ENCODE assay signal across 8 cellular contexts in the genomic region with DNA sequence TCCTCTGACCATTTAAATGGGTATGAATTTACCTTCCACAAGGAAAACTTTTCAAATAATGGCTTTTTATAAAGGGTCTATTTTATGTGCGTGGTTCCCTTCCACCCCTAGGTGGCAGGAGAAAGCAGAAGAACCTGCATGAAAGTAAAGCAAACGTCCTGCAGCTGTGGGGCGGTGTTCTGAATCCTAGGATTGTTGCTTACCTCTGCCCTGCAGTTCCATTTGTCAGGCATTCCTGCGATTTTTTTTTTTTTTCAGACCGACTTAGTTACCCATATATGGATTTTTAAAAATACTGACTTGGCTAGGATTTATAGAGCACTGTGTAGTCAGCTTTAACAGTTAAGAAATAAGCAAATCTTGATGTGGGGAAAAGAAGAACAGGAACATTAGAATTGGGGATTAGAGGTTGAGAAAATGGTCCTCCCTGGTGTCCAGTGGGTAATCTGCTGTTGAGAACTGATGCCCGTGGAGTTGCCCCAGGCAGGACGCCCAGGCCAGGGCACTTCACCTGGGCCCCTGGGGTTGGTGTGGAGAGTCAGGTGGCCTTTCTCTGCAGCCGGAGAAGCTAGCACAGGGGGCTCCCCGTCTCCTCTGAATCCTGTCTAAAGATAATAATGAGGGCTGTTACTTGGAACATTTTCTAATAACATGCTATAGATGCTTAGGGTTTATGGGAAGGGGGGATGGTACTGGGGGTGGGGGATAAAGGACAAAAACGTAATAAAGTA. TPM values are rescaled to one million over a fixed set of nuclear protein-coding genes. Genes with fewer than 3 reads are reported as not detected.
DNase-seq lines count a peak whose midpoint lies in the region; ATAC-seq and TF ChIP-seq lines count a peak whose summit lies in the region.

No MANE protein-coding gene starts in this region.

- POLR2A ChIA-PET in HEK293 (lab: Yijun Ruan, JAX) = interaction anchor here (0.5 to 2.8 kb wide), 6 partner anchors 8 to 140 kb away, joined by 3 to 11 read pairs (median 4); a partner anchor contains a TSS

- peaks cover 55% of the 10 kb centered on the region for H3K4me1 Mint-ChIP-seq in neural crest cell

- CTCF ChIA-PET in HEK293 (lab: Yijun Ruan, JAX) = interaction anchor here (0.6 to 2.7 kb wide), 38 partner anchors 8 to 1310 kb away, joined by 3 to 17 read pairs (median 4); a partner anchor contains a TSS

- DNase-seq in NCI-H446 treated with DMSO at 0.1 percent for 48 hours (lab: John Stamatoyannopoulos, UW) (peak; percentile 30), fibroblast of mammary gland (ENCODE audit: low read depth) (peak; percentile 84), neural crest cell (ENCODE audit: low read depth, low spot score) (peak; percentile 48)
- DNase-seq in activated CD8-positive, alpha-beta memory T cell treated with anti-CD3 and anti-CD28 coated beads, Interleukin-2, amount 50 U/mL, for 24 hours (ENCODE audit: extremely low read depth) = peak; percentile 20

- H3K9me2 ChIP-seq in DOHH2 (replicated peaks; ENCODE audit: control insufficient read depth, low read length) = no peaks in the 10 kb centered on the region

- peaks cover 15% of the 10 kb centered on the region for H3F3A ChIP-seq in DOHH2 (ENCODE audit: control insufficient read depth, insufficient read depth)

- H3K27ac Mint-ChIP-seq in neural crest cell (ENCODE audit: unreplicated experiment) = peak overlapping the region; percentile 39

- no peak overlapping the region for H3K4me2 ChIP-seq in DOHH2 (ENCODE audit: low read length)

- no peaks in the 10 kb centered on the region for H3K9me3 Mint-ChIP-seq in neural crest cell

- H3K9me3 ChIP-seq in DOHH2 (ENCODE audit: control insufficient read depth, insufficient read depth, low read length) (no peaks in the 10 kb centered on the region), HEK293 (ENCODE audit: control insufficient read depth, insufficient read depth, low read depth, low read length) (no peaks in the 10 kb centered on the region)

- TF ChIP-seq CTCF in DOHH2 (IDR thresholded peaks at IDR 0.05; ENCODE audit: low read depth, low read length, poor library complexity, severe bottlenecking) (peak; percentile 91), HEK293 (tag by site-specific recombination; IDR thresholded peaks at IDR 0.05) (peak; percentile 84), fibroblast of mammary gland (conservative IDR thresholded peaks at IDR 0.05; ENCODE audit: control insufficient read depth, insufficient read depth, low read depth, low read length) (peak; percentile 94), neural crest cell (conservative IDR thresholded peaks at IDR 0.05) (peak; percentile 92)

- H3K79me2 ChIP-seq in DOHH2 (ENCODE audit: control insufficient read depth, low read length) = peaks cover 95% of the 10 kb centered on the region

- peaks cover 2% of the 10 kb centered on the region for H3K36me3 Mint-ChIP-seq in neural crest cell (ENCODE audit: low read depth)

- H3K27me3 Mint-ChIP-seq in neural crest cell (ENCODE audit: low read depth) = no peaks in the 10 kb centered on the region

- H3K4me3 ChIP-seq in DOHH2 (ENCODE audit: low read length) (no peak overlapping the region), HEK293 (ENCODE audit: low read depth, low read length) (no peak overlapping the region), fibroblast of mammary gland (ENCODE audit: control insufficient read depth, low read depth, low read length) (no peak overlapping the region)

- peaks cover 24% of the 10 kb centered on the region for H4K20me1 ChIP-seq in DOHH2 (ENCODE audit: control insufficient read depth, insufficient read depth, low read depth, low read length)

- H3K4me3 Mint-ChIP-seq in neural crest cell = no peak overlapping the region

- no peak overlapping the region for H3K27ac ChIP-seq in DOHH2 (ENCODE audit: low read depth, low read length)
- no peak overlapping the region for H3K27ac ChIP-seq in HEK293 (ENCODE audit: extremely low read depth, low read depth, low read length)
- H3K27ac ChIP-seq in temporal lobe (ENCODE audit: low read depth, low read length) = peak overlapping the region; percentile 13

- H3K4me1 ChIP-seq in DOHH2 (ENCODE audit: control insufficient read depth, low read length) (peaks cover 40% of the 10 kb centered on the region), HEK293 (ENCODE audit: control insufficient read depth, insufficient read depth, low read length) (peaks cover 13% of the 10 kb centered on the region)

- no peaks in the 10 kb centered on the region for H3K27me3 ChIP-seq in DOHH2 (ENCODE audit: control insufficient read depth, low read length)

- no peak for ATAC-seq in HG03439 (IDR thresholded peaks at IDR 0.05; ENCODE audit: unreplicated experiment)

- H3K36me3 ChIP-seq in DOHH2 (ENCODE audit: control insufficient read depth, low read length) (peaks cover 40% of the 10 kb centered on the region), HEK293 (ENCODE audit: control insufficient read depth in 2 of 2, insufficient read depth in 1 of 2, low read length in 2 of 2) (peaks cover 5 to 34% of the 10 kb centered on the region in 2 experiments)

TF ChIP-seq in HEK293, 187 proteins besides CTCF, POLR2A, EP300 and RAD21 (continues in another document):
- TF ChIP-seq ZNF585B (tag by site-specific recombination; IDR thresholded peaks at IDR 0.05) (no peak), ZNF146 (tag by site-specific recombination; IDR thresholded peaks at IDR 0.05) (no peak), ZNF558 (tag by site-specific recombination; IDR thresholded peaks at IDR 0.05) (no peak), ZNF112 (tag by site-specific recombination; IDR thresholded peaks at IDR 0.05) (no peak), ZNF366 (tag by site-specific recombination; conservative IDR thresholded peaks at IDR 0.05) (0 out of 2 replicates have a peak, but pooled peaks have one; percentile 3), ZNF654 (tag by site-specific recombination; IDR thresholded peaks at IDR 0.05; ENCODE audit: low read depth) (peak; percentile 72), ZNF10 (tag by site-specific recombination; IDR thresholded peaks at IDR 0.05) (0 out of 2 replicates have a peak, but pooled peaks have one; percentile 4), YY2 (tag by site-specific recombination; IDR thresholded peaks at IDR 0.05) (no peak), KLF1 (tag by site-specific recombination; IDR thresholded peaks at IDR 0.05) (no peak)
- TF ChIP-seq, protein P1, sequence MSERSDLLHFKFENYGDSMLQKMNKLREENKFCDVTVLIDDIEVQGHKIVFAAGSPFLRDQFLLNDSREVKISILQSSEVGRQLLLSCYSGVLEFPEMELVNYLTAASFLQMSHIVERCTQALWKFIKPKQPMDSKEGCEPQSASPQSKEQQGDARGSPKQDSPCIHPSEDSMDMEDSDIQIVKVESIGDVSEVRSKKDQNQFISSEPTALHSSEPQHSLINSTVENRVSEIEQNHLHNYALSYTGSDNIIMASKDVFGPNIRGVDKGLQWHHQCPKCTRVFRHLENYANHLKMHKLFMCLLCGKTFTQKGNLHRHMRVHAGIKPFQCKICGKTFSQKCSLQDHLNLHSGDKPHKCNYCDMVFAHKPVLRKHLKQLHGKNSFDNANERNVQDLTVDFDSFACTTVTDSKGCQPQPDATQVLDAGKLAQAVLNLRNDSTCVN (tag by site-specific recombination; optimal IDR thresholded peaks at IDR 0.05) = no peak
- TF ChIP-seq, protein P2, sequence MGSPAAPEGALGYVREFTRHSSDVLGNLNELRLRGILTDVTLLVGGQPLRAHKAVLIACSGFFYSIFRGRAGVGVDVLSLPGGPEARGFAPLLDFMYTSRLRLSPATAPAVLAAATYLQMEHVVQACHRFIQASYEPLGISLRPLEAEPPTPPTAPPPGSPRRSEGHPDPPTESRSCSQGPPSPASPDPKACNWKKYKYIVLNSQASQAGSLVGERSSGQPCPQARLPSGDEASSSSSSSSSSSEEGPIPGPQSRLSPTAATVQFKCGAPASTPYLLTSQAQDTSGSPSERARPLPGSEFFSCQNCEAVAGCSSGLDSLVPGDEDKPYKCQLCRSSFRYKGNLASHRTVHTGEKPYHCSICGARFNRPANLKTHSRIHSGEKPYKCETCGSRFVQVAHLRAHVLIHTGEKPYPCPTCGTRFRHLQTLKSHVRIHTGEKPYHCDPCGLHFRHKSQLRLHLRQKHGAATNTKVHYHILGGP (tag by site-specific recombination; IDR thresholded peaks at IDR 0.05) = no peak
- TF ChIP-seq, protein P3, sequence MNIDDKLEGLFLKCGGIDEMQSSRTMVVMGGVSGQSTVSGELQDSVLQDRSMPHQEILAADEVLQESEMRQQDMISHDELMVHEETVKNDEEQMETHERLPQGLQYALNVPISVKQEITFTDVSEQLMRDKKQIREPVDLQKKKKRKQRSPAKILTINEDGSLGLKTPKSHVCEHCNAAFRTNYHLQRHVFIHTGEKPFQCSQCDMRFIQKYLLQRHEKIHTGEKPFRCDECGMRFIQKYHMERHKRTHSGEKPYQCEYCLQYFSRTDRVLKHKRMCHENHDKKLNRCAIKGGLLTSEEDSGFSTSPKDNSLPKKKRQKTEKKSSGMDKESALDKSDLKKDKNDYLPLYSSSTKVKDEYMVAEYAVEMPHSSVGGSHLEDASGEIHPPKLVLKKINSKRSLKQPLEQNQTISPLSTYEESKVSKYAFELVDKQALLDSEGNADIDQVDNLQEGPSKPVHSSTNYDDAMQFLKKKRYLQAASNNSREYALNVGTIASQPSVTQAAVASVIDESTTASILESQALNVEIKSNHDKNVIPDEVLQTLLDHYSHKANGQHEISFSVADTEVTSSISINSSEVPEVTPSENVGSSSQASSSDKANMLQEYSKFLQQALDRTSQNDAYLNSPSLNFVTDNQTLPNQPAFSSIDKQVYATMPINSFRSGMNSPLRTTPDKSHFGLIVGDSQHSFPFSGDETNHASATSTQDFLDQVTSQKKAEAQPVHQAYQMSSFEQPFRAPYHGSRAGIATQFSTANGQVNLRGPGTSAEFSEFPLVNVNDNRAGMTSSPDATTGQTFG (tag by site-specific recombination; IDR thresholded peaks at IDR 0.05; ENCODE audit: borderline replicate concordance) = no peak
- TF ChIP-seq, protein P4, sequence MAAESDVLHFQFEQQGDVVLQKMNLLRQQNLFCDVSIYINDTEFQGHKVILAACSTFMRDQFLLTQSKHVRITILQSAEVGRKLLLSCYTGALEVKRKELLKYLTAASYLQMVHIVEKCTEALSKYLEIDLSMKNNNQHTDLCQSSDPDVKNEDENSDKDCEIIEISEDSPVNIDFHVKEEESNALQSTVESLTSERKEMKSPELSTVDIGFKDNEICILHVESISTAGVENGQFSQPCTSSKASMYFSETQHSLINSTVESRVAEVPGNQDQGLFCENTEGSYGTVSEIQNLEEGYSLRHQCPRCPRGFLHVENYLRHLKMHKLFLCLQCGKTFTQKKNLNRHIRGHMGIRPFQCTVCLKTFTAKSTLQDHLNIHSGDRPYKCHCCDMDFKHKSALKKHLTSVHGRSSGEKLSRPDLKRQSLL (tag by site-specific recombination; IDR thresholded peaks at IDR 0.05) = no peak

RNA-seq across cellular contexts. Expression of a gene that starts 30.4 kb away (rescaled TPM):
- total RNA-seq in neural crest cell = 2.4 and 3.3 TPM in 2 replicates
- 0.74 TPM for total RNA-seq in temporal lobe

RNA-seq across cellular contexts. Expression of a gene that starts 30.8 kb away (rescaled TPM):
- 57.6 and 59.1 TPM in 2 replicates for total RNA-seq in neural crest cell
- 12.8 TPM for total RNA-seq in temporal lobe

RNA-seq across cellular contexts. Expression of a gene that starts 43.3 kb away (rescaled TPM):
- total RNA-seq in neural crest cell = 120 and 124 TPM in 2 replicates
- 70.3 TPM for total RNA-seq in temporal lobe

RNA-seq across cellular contexts. Expression of a gene that starts 57.3 kb away (rescaled TPM):
- total RNA-seq in neural crest cell = 67.6 and 69.5 TPM in 2 replicates
- total RNA-seq in temporal lobe = 45.7 TPM

Comparison
In these comparisons a context has a peak if more than half of its experiments do, and no peak if none do; other contexts are left out.
1. DNase-seq: peak in every context shown above with its lines; median percentile 84 in fibroblast of mammary gland; 48 in neural crest cell; 30 in NCI-H446 treated with DMSO at 0.1 percent for 48 hours; 20 in activated CD8-positive, alpha-beta memory T cell treated with anti-CD3 and anti-CD28 coated beads, Interleukin-2, amount 50 U/mL, for 24 hours.